ENCODE assay signal across 8 cellular contexts in the genomic region with DNA sequence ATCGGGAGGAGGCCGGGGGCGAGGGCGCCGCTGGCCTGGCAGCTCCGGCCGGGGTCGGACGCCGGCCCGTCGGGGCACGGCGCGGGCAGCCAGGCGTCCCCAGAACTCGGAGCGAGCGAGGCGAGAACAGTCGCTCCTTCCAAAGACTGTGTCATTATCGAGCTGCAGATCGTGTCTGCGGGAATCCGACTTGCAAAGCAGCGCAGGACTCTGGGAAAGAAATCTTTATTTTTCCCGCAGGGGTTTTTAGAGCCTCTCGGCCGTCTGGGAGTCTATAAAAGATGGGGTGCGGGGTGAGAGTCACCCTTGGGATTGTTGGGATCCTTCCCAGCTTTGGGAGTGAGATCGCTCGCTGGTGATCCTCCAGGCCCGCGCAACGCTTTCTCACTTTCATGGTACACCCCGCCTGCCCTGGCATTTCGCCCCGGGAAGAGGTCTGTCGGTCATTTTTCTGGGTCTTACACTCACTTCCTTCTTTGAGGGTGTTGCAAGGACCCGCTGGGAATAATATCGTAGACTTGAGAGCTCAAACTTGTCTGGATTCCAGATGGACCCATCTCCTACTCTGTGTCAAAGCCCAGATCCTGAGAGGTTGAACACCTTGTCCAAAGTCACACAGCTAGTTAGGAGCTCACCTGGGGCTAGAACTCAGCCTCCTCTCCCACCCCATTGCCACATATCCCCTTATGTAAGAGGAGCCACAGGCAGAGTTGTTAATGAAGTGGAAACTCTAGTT. TPM values are rescaled to one million over a fixed set of nuclear protein-coding genes. Genes with fewer than 3 reads are reported as not detected.
A peak's percentile ranks its signal among the peaks of the same experiment; 100 is the strongest.
DNase-seq lines count a peak whose midpoint lies in the region; ATAC-seq lines count a peak whose summit lies in the region.

No MANE protein-coding gene starts in this region.

- H3K36me3 Mint-ChIP-seq in activated CD4-positive, alpha-beta T cell treated with anti-CD3 and anti-CD28 coated beads, Interleukin-2, amount 10 ng/mL, durations not matched to agents 7 days and 5 days (ENCODE audit: low read depth): peaks cover 3% of the 10 kb centered on the region

- peak overlapping the region; percentile 56 for H3K4me3 Mint-ChIP-seq in activated CD4-positive, alpha-beta T cell treated with anti-CD3 and anti-CD28 coated beads, Interleukin-2, amount 10 ng/mL, durations not matched to agents 7 days and 5 days

- POLR2A ChIA-PET in activated CD4-positive, alpha-beta T cell treated with anti-CD3 and anti-CD28 coated beads, Interleukin-2, amount 10 ng/mL, durations not matched to agents 7 days and 5 days (lab: Charles Lee): no interaction called here

- H3K4me1 Mint-ChIP-seq in activated CD4-positive, alpha-beta T cell treated with anti-CD3 and anti-CD28 coated beads, Interleukin-2, amount 10 ng/mL, durations not matched to agents 7 days and 5 days: peaks cover 37% of the 10 kb centered on the region

- H3K9me3 Mint-ChIP-seq in activated CD4-positive, alpha-beta T cell treated with anti-CD3 and anti-CD28 coated beads, Interleukin-2, amount 10 ng/mL, durations not matched to agents 7 days and 5 days: no peaks in the 10 kb centered on the region

- DNase-seq in activated CD4-positive, alpha-beta T cell treated with anti-CD3 and anti-CD28 coated beads, Interleukin-2, amount 10 ng/mL, durations not matched to agents 7 days and 5 days: no peak
- no peak for DNase-seq in activated CD4-positive, alpha-beta T cell treated with anti-CD3 and anti-CD28 coated beads for 1 hour
- DNase-seq in SKM-1 (lab: John Stamatoyannopoulos, UW; ENCODE audit: unreplicated experiment): peak; percentile 54
- DNase-seq in epithelial cell of prostate (ENCODE audit: low read depth, low spot score): no peak
- peak; percentile 46 for DNase-seq in mucosa of gallbladder (ENCODE audit: low spot score)
- DNase-seq in NCI-H2227 (lab: John Stamatoyannopoulos, UW; ENCODE audit: unreplicated experiment): no peak

- H3K4me1 ChIP-seq in urinary bladder (ENCODE audit: insufficient read depth): no peaks in the 10 kb centered on the region

- H3K27ac Mint-ChIP-seq in activated CD4-positive, alpha-beta T cell treated with anti-CD3 and anti-CD28 coated beads, Interleukin-2, amount 10 ng/mL, durations not matched to agents 7 days and 5 days: no peak overlapping the region

- no peaks in the 10 kb centered on the region for H3K36me3 ChIP-seq in urinary bladder (ENCODE audit: insufficient read depth)

- peak overlapping the region; percentile 83 for H3K4me3 ChIP-seq in urinary bladder (ENCODE audit: low read depth, low read length)

- peaks cover 30% of the 10 kb centered on the region for H3K27me3 Mint-ChIP-seq in activated CD4-positive, alpha-beta T cell treated with anti-CD3 and anti-CD28 coated beads, Interleukin-2, amount 10 ng/mL, durations not matched to agents 7 days and 5 days

- no peak for ATAC-seq in HG03097 (IDR thresholded peaks at IDR 0.05; ENCODE audit: low FRiP score, unreplicated experiment)

- CTCF ChIA-PET in activated CD4-positive, alpha-beta T cell treated with anti-CD3 and anti-CD28 coated beads, Interleukin-2, amount 10 ng/mL, durations not matched to agents 7 days and 5 days (lab: Charles Lee): interaction anchor here (0.9 to 1.5 kb wide), 4 partner anchors 11 to 47 kb away, joined by 3 to 6 read pairs (median 3); no protein-coding TSS in a partner anchor

- under 1% methylated on average over 41 of the region's 41 CpGs for WGBS in urinary bladder

- H3K27ac ChIP-seq in epithelial cell of prostate (peak overlapping the region; percentile 86), urinary bladder (ENCODE audit: low read depth) (peak overlapping the region; percentile 87)

RNA-seq across cellular contexts. Expression of gene UBTD1, which starts 1.0 kb away (rescaled TPM):
- total RNA-seq in activated CD4-positive, alpha-beta T cell treated with anti-CD3 and anti-CD28 coated beads, Interleukin-2, amount 10 ng/mL, durations not matched to agents 7 days and 5 days: under 1 TPM; 0.50 to 0.72 TPM
- total RNA-seq in mucosa of gallbladder (13.8 TPM), urinary bladder (3.5 TPM)
- 23.6 TPM for polyA plus RNA-seq in urinary bladder

RNA-seq across cellular contexts. Expression of gene MMS19, which starts 1.5 kb away (rescaled TPM):
- 10 to 100 TPM; 64.7 to 68.6 TPM for total RNA-seq in activated CD4-positive, alpha-beta T cell treated with anti-CD3 and anti-CD28 coated beads, Interleukin-2, amount 10 ng/mL, durations not matched to agents 7 days and 5 days
- total RNA-seq in mucosa of gallbladder (48.1 TPM), urinary bladder (49.0 TPM)
- 43.7 TPM for polyA plus RNA-seq in urinary bladder

RNA-seq across cellular contexts. Expression of gene ZDHHC16, which starts 53.8 kb away (rescaled TPM):
- total RNA-seq in activated CD4-positive, alpha-beta T cell treated with anti-CD3 and anti-CD28 coated beads, Interleukin-2, amount 10 ng/mL, durations not matched to agents 7 days and 5 days: 10 to 100 TPM; 38.5 to 39.3 TPM
- total RNA-seq in mucosa of gallbladder: 37.4 TPM
- 23.2 TPM for total RNA-seq in urinary bladder
- polyA plus RNA-seq in urinary bladder: 25.0 TPM

RNA-seq across cellular contexts. Expression of gene EXOSC1, which starts 53.9 kb away (rescaled TPM):
- 10 to 100 TPM; 45.5 to 50.0 TPM for total RNA-seq in activated CD4-positive, alpha-beta T cell treated with anti-CD3 and anti-CD28 coated beads, Interleukin-2, amount 10 ng/mL, durations not matched to agents 7 days and 5 days
- total RNA-seq in mucosa of gallbladder (33.8 TPM), urinary bladder (25.4 TPM)
- polyA plus RNA-seq in urinary bladder: 29.8 TPM

Comparison
In these comparisons a context has a peak if more than half of its experiments do, and no peak if none do; other contexts are left out.
1. DNase-seq: peak in SKM-1 (single experiment) and mucosa of gallbladder (single experiment); none in activated CD4-positive, alpha-beta T cell treated with anti-CD3 and anti-CD28 coated beads, Interleukin-2, amount 10 ng/mL, durations not matched to agents 7 days and 5 days (single experiment), activated CD4-positive, alpha-beta T cell treated with anti-CD3 and anti-CD28 coated beads for 1 hour (single experiment), epithelial cell of prostate (single experiment) and NCI-H2227 (single experiment).